Comparison of ENCODE assay signal across 27 cellular contexts in the genomic region with DNA sequence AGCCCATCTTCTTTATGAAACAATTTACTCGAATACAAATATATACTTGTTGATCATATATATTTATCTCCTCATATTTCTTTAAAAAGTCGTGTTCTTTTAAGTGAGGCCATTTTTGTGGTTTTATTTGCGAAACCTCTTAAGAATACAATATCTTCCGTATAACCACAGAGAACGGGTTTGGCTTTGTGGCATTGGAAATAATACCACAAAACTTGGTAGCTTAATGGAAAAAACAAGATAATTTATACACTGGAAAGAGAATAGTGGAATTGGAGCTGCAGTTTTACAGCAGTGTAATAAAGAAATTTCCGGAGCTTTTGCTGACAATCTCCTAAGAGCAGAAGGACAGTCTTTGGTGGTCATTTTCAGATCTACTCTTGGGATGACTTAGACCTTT. TPM values are rescaled to one million over a fixed set of nuclear protein-coding genes. Genes with fewer than 3 reads are reported as not detected.
"Had no signal": no experiment of that assay in that cellular context is flagged by ENCODE, and none has a peak within 500 bp of the region (broad histone marks: within the 10 kb centered on the region; RNA-seq: fewer than 3 reads in every experiment).

No MANE protein-coding gene starts in this region.

- ATAC-seq: effector memory CD8-positive, alpha-beta T cell; natural killer cell; right cardiac atrium had no signal

- H3K4me3 ChIP-seq: neural progenitor cell, testis, transverse colon had no signal

- DNase-seq: activated CD4-positive, alpha-beta memory T cell treated with anti-CD3 and anti-CD28 coated beads for 36 hours; activated CD4-positive, alpha-beta T cell treated with anti-CD3 and anti-CD28 coated beads, Interleukin-2, amount 10 ng/mL, durations not matched to agents 24 days and 14 days; activated CD4-positive, CD25-positive, alpha-beta regulatory T cell treated with anti-CD3 and anti-CD28 coated beads, Interleukin-2, amount 50 U/mL, for 72 hours; activated CD8-positive, alpha-beta memory T cell treated with anti-CD3 and anti-CD28 coated beads, Interleukin-2, amount 50 U/mL, for 4 hours; activated gamma-delta T cell treated with Interleukin-2 at 50 U/mL for 16 hours; activated naive CD4-positive, alpha-beta T cell treated with anti-CD3 and anti-CD28 coated beads, Interleukin-2, amount 50 U/mL, for 16 hours; activated T-cell treated with anti-CD3 and anti-CD28 coated beads, Interleukin-2, amount 50 U/mL, for 24 hours; amygdala; brain microvascular endothelial cell; caudate nucleus; cortex of kidney; effector memory CD8-positive, alpha-beta T cell; erythroblast; head of caudate nucleus; hippocampal formation; kidney; midbrain; natural killer cell; occipital lobe; right cardiac atrium; stimulated activated CD4-positive, alpha-beta T cell treated with anti-CD3 and anti-CD28 coated beads, Interleukin-2, amount 100 ng/mL, for 48 hours; stimulated activated naive CD4-positive, alpha-beta T cell treated with Interleukin-2 at 50 U/mL for 16 hours; T-helper 9 cell; testis; transverse colon had no signal

- H3K27ac ChIP-seq: brain microvascular endothelial cell, neural progenitor cell, testis, transverse colon had no signal

- H3K9ac ChIP-seq: neural progenitor cell had no signal

- H3K4me2 ChIP-seq: neural progenitor cell had no signal

- H3K9me3 ChIP-seq: testis, transverse colon had no signal

- H3K27me3 ChIP-seq: brain microvascular endothelial cell, neural progenitor cell, testis, transverse colon had no signal

- H2AFZ ChIP-seq: neural progenitor cell had no signal

- H3K4me1 ChIP-seq: neural progenitor cell, testis, transverse colon had no signal

- H3K36me3 ChIP-seq: brain microvascular endothelial cell, neural progenitor cell, transverse colon had no signal

RNA-seq across cellular contexts. Expression of gene PTGFR, which starts 29.4 kb away (rescaled TPM):
- total RNA-seq: activated CD4-positive, alpha-beta memory T cell treated with anti-CD3 and anti-CD28 coated beads for 36 hours; activated CD4-positive, alpha-beta T cell treated with anti-CD3 and anti-CD28 coated beads, Interleukin-2, amount 10 ng/mL, durations not matched to agents 24 days and 14 days; activated CD8-positive, alpha-beta memory T cell treated with anti-CD3 and anti-CD28 coated beads for 36 hours; natural killer cell had no signal
